ENCODE assay signal across 10 cellular contexts in the genomic region with DNA sequence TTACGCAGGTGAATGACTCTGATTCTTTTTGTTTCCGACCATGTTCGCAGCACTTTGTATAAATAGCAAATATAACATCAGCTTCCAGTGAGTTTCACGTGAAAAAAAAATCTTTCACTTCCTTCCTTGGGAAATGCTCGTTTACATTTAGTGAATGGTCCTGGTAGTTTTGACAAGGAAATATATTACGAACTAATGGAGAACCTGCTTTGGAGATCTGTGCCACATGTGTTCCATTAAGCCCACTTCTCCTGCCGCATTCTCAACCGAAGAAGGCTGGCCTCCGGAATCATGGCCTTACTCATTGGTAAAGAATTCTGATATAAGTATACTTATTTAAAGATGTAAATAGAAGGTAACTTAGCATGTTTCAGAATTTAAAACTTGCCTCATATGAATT. TPM values are rescaled to one million over a fixed set of nuclear protein-coding genes. Genes with fewer than 3 reads are reported as not detected.
A peak's percentile ranks its signal among the peaks of the same experiment; 100 is the strongest.
DNase-seq lines count a peak whose midpoint lies in the region; ATAC-seq and TF ChIP-seq lines count a peak whose summit lies in the region.
"Had no signal": no experiment of that assay in that cellular context is flagged by ENCODE, and none has a peak within 500 bp of the region (broad histone marks: within the 10 kb centered on the region; RNA-seq: fewer than 3 reads in every experiment).

No MANE protein-coding gene starts in this region.

- peak overlapping the region; percentile 58 to 84 (median 77) for H3K4me3 Mint-ChIP-seq in CD8-positive, alpha-beta memory T cell
- peak overlapping the region; percentile 91 for H3K4me3 Mint-ChIP-seq in neural crest cell

- no peak overlapping the region for H3K27ac ChIP-seq in CD8-positive, alpha-beta memory T cell (ENCODE audit: low read depth, low read length)
- no peak overlapping the region for H3K27ac ChIP-seq in OCI-LY3 (ENCODE audit: low read length)

- H3K36me3 ChIP-seq in CD8-positive, alpha-beta memory T cell (ENCODE audit: insufficient read depth, low read length): peaks cover 19% of the 10 kb centered on the region
- peaks cover 20% of the 10 kb centered on the region for H3K36me3 ChIP-seq in OCI-LY3 (replicated peaks; ENCODE audit: low read depth, low read length)
- no peaks in the 10 kb centered on the region for H3K36me3 ChIP-seq in endocrine pancreas (ENCODE audit: control insufficient read depth, insufficient read depth, low read length)

- peak overlapping the region; percentile 94 for H3K4me2 ChIP-seq in OCI-LY3 (ENCODE audit: low read length)

- TF ChIP-seq CTCF in OCI-LY3 (IDR thresholded peaks at IDR 0.05; ENCODE audit: low read depth, low read length) (no peak), neural crest cell (conservative IDR thresholded peaks at IDR 0.05) (no peak)

- ATAC-seq in GM19452 (IDR thresholded peaks at IDR 0.05; ENCODE audit: unreplicated experiment) (no peak), GM21360 (IDR thresholded peaks at IDR 0.05; ENCODE audit: unreplicated experiment) (no peak)
- ATAC-seq: left colon had no signal

- H2AFZ ChIP-seq in OCI-LY3 (ENCODE audit: low read depth, low read length): no peak overlapping the region

- no peaks in the 10 kb centered on the region for H4K20me1 ChIP-seq in OCI-LY3 (ENCODE audit: insufficient read depth, low read length)

- peaks cover 8 to 49% (median 19%) of the 10 kb centered on the region in 3 donors for H3K36me3 Mint-ChIP-seq in CD8-positive, alpha-beta memory T cell
- peaks cover 2% of the 10 kb centered on the region for H3K36me3 Mint-ChIP-seq in neural crest cell (ENCODE audit: low read depth)

- no peaks in the 10 kb centered on the region for H3K9me3 ChIP-seq in CD8-positive, alpha-beta memory T cell (ENCODE audit: low read length)
- no peaks in the 10 kb centered on the region for H3K9me3 ChIP-seq in OCI-LY3 (ENCODE audit: insufficient read depth, low read length)
- no peaks in the 10 kb centered on the region for H3K9me3 ChIP-seq in endocrine pancreas (ENCODE audit: control insufficient read depth, low read length)

- peaks cover 30 to 52% (median 36%) of the 10 kb centered on the region in 3 donors for H3K4me1 Mint-ChIP-seq in CD8-positive, alpha-beta memory T cell
- peaks cover 31% of the 10 kb centered on the region for H3K4me1 Mint-ChIP-seq in neural crest cell

- peaks cover 15 to 17% of the 10 kb centered on the region in 2 donors for H3K27me3 Mint-ChIP-seq in CD8-positive, alpha-beta memory T cell
- H3K27me3 Mint-ChIP-seq in neural crest cell (ENCODE audit: low read depth): peaks cover 11% of the 10 kb centered on the region

- no peak for DNase-seq in CD8-positive, alpha-beta memory T cell
- DNase-seq in neural crest cell (ENCODE audit: low read depth, low spot score) (no peak), SIG-M5 treated with dmso at 0.1 percent for 504 hours (lab: John Stamatoyannopoulos, UW; ENCODE audit: unreplicated experiment) (no peak), hepatic stellate cell (ENCODE audit: low spot score) (no peak)
- DNase-seq: left colon, NCI-H2107 had no signal

- H3K4me3 ChIP-seq in CD8-positive, alpha-beta memory T cell (ENCODE audit: low read length): no peak overlapping the region
- H3K4me3 ChIP-seq in OCI-LY3 (ENCODE audit: low read length) (no peak overlapping the region; the same call in 1 of the 2 replicates), endocrine pancreas (ENCODE audit: control insufficient read depth, insufficient read depth, low read length) (peak overlapping the region; percentile 62)

- POLR2A ChIA-PET in CD8-positive, alpha-beta memory T cell (lab: Charles Lee): no interaction called here

- CTCF ChIA-PET in CD8-positive, alpha-beta memory T cell (lab: Charles Lee): no interaction called here

- H3K27ac Mint-ChIP-seq in CD8-positive, alpha-beta memory T cell: peak overlapping the region in 2 of 8 donors; percentile 6 to 42
- no peak overlapping the region for H3K27ac Mint-ChIP-seq in neural crest cell (ENCODE audit: unreplicated experiment)

- peaks cover 31% of the 10 kb centered on the region for H3K4me1 ChIP-seq in CD8-positive, alpha-beta memory T cell (ENCODE audit: insufficient read depth, low read length)
- peaks cover 16% of the 10 kb centered on the region for H3K4me1 ChIP-seq in OCI-LY3 (ENCODE audit: low read length)
- peaks cover 7% of the 10 kb centered on the region for H3K4me1 ChIP-seq in endocrine pancreas (ENCODE audit: control insufficient read depth, insufficient read depth, low read length)

- H3K9ac ChIP-seq in OCI-LY3 (ENCODE audit: low read length) (no peak overlapping the region), endocrine pancreas (ENCODE audit: control insufficient read depth, insufficient read depth, low read length) (peak overlapping the region; percentile 54)

- peaks cover 80% of the 10 kb centered on the region for H3K79me2 ChIP-seq in OCI-LY3 (ENCODE audit: low read length)

- H3K27me3 ChIP-seq in CD8-positive, alpha-beta memory T cell (ENCODE audit: insufficient read depth, low read length, poor library complexity, severe bottlenecking): peaks cover 6% of the 10 kb centered on the region
- no peaks in the 10 kb centered on the region for H3K27me3 ChIP-seq in OCI-LY3 (ENCODE audit: low read depth, low read length)
- H3K27me3 ChIP-seq in endocrine pancreas (ENCODE audit: control insufficient read depth, insufficient read depth, low read length): no peaks in the 10 kb centered on the region

- H3K9me3 Mint-ChIP-seq in CD8-positive, alpha-beta memory T cell: peaks cover 3 to 6% (median 4%) of the 10 kb centered on the region in 5 donors
- peaks cover 2% of the 10 kb centered on the region for H3K9me3 Mint-ChIP-seq in neural crest cell

RNA-seq across cellular contexts. Expression of a gene that starts 3.6 kb away (rescaled TPM):
- 10 to 100 TPM; 22.1 to 24.3 TPM for total RNA-seq in CD8-positive, alpha-beta memory T cell
- polyA plus RNA-seq in CD8-positive, alpha-beta memory T cell: 3.0 TPM
- 38.3 TPM in 2 replicates for total RNA-seq in neural crest cell

RNA-seq across cellular contexts. Expression of a gene that starts 3.9 kb away (rescaled TPM):
- 1 to 10 TPM; 6.1 to 8.4 TPM for total RNA-seq in CD8-positive, alpha-beta memory T cell
- polyA plus RNA-seq in CD8-positive, alpha-beta memory T cell: 5.5 TPM
- total RNA-seq in neural crest cell: 43.3 and 45.8 TPM in 2 replicates
